In the genomic region with DNA sequence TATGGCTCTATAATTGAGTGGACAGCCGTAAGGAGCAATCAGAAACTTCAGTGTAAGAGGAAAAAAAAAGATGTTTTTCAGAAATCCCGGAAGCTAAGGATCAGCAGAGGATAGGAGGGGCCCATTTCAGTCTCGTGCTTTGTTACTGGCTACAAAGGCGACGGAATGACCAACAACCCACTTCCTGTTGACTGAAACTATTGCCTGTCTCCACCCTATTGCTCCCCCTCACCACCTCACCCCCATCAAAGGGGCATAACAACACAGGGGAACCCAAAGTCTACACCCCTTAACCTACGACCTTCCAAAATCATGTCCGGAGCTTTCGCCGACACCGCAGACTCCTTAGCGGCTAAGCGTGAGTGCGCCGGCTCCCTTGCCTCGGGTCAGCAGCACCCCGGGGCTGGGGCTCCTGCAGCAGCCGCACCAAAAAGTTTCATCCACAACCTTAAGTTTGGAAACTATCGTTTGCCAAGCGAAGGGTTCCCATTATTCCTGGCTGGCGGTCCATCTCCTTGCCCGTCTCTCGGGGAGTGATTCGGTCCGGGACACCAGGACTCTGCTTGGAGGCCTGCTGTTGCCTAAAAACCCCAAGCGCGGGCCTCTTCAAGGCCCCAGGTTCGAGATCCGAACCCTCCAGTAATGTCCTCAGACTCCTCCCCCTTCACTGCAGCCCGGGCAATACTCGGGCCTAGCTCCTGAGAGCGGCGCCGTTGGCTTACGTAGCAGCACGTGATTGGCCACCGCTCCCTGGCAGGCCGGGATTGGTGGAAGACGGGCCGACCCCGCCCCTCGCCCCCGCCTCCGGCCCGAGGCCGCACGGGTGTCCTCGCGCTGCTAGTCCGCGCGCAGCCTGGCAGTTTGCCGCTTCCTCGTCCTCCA, we compare ENCODE assay signal across 8 cellular contexts. TPM values are rescaled to one million over a fixed set of nuclear protein-coding genes. Genes with fewer than 3 reads are reported as not detected.
DNase-seq lines count a peak whose midpoint lies in the region; ATAC-seq and TF ChIP-seq lines count a peak whose summit lies in the region.

A gene (plus strand): TSS at position 840 of the 882 bp plus-strand sequence. CDS start 53 bp downstream, outside the sequence.

- H3K9me3 Mint-ChIP-seq in progenitor cell of endocrine pancreas (ENCODE audit: low read depth): no peaks in the 10 kb centered on the region

- intact Hi-C loops in left ventricle myocardium inferior (cut with micrococcal nuclease): loop anchor here (2.0 to 10.0 kb wide), 2 partner anchors 68 to 198 kb away; a partner anchor contains a TSS

- no peaks in the 10 kb centered on the region for H3K36me3 ChIP-seq in left ventricle myocardium inferior

- H3K27me3 Mint-ChIP-seq in T-helper 17 cell (no peaks in the 10 kb centered on the region), progenitor cell of endocrine pancreas (no peaks in the 10 kb centered on the region)

- ATAC-seq in HG02885 (IDR thresholded peaks at IDR 0.05; ENCODE audit: poor library complexity, unreplicated experiment): peak; percentile 78
- ATAC-seq in T-helper 17 cell: peak; percentile 87

- H3K4me1 ChIP-seq in left ventricle myocardium inferior: peaks cover 70% of the 10 kb centered on the region

- peaks cover 6% of the 10 kb centered on the region for H3K36me3 Mint-ChIP-seq in T-helper 17 cell (ENCODE audit: low read depth)
- no peaks in the 10 kb centered on the region for H3K36me3 Mint-ChIP-seq in progenitor cell of endocrine pancreas (ENCODE audit: insufficient read depth)

- H3K27ac ChIP-seq in left ventricle myocardium inferior (replicated peaks): peak within 1 kb of the TSS; percentile 96

- H3K9me3 ChIP-seq in T-helper 17 cell (ENCODE audit: control insufficient read depth, low read length, poor library complexity, severe bottlenecking) (no peaks in the 10 kb centered on the region), left ventricle myocardium inferior (replicated peaks) (no peaks in the 10 kb centered on the region)

- H3K4me1 Mint-ChIP-seq in T-helper 17 cell (peaks cover 55% of the 10 kb centered on the region), progenitor cell of endocrine pancreas (ENCODE audit: low read depth) (peaks cover 26% of the 10 kb centered on the region)

- TF ChIP-seq CTCF in left ventricle myocardium inferior (IDR thresholded peaks at IDR 0.05; ENCODE audit: borderline replicate concordance): no peak
- TF ChIP-seq CTCF in progenitor cell of endocrine pancreas (IDR thresholded peaks at IDR 0.05; ENCODE audit: unreplicated experiment): no peak

- DNase-seq in NCI-H1694 treated with DMSO at 0.1 percent for 48 hours (lab: John Stamatoyannopoulos, UW): peak; percentile 96
- DNase-seq in T-helper 17 cell: peak; percentile 95 to 97 (median 97)
- peak; percentile 45 to 99 (median 96) for DNase-seq in amygdala (lab: John Stamatoyannopoulos, UW)
- peak; percentile 100 for DNase-seq in left ventricle myocardium inferior
- peak; percentile 98 for DNase-seq in progenitor cell of endocrine pancreas (ENCODE audit: low spot score, unreplicated experiment)
- DNase-seq in ureter (ENCODE audit: low spot score): peak; percentile 100

- H3K27ac Mint-ChIP-seq in T-helper 17 cell: peak within 1 kb of the TSS; percentile 100
- H3K27ac Mint-ChIP-seq in progenitor cell of endocrine pancreas: peak within 1 kb of the TSS; percentile 100

- peak; percentile 95 for TF ChIP-seq POLR2A in GM15510 (IDR thresholded peaks at IDR 0.05; ENCODE audit: borderline replicate concordance, extremely low read depth, insufficient read length)

- H3K4me3 Mint-ChIP-seq in T-helper 17 cell: peak within 1 kb of the TSS; percentile 98
- H3K4me3 Mint-ChIP-seq in progenitor cell of endocrine pancreas (ENCODE audit: low read depth): peak within 1 kb of the TSS; percentile 100

- no peaks in the 10 kb centered on the region for H3K27me3 ChIP-seq in left ventricle myocardium inferior (ENCODE audit: low read depth)

- H3K4me3 ChIP-seq in left ventricle myocardium inferior: peak within 1 kb of the TSS; percentile 92

RNA-seq across cellular contexts. Expression of the gene that starts here (rescaled TPM):
- total RNA-seq in T-helper 17 cell: 100 to 1,000 TPM in 1 of 2 donors, 10 to 100 TPM in 1; 92.5 to 124 TPM
- 29.0 TPM for total RNA-seq in left ventricle myocardium inferior
- total RNA-seq in progenitor cell of endocrine pancreas: 52.9 and 57.6 TPM in 2 replicates
- 46.5 TPM for total RNA-seq in ureter

Comparison
In these comparisons a context has a peak if more than half of its experiments do, and no peak if none do; other contexts are left out.
1. Peak in every context shown above with its lines: DNase-seq, ATAC-seq, H3K4me3 ChIP-seq and H3K27ac ChIP-seq.